19 cellular contexts compared by ENCODE assay signal in genomic region chr11:106070606-106071005, GRCh38. TPM values are rescaled to one million over a fixed set of nuclear protein-coding genes. Genes with fewer than 3 reads are reported as not detected.
A peak's percentile ranks its signal among the peaks of the same experiment; 100 is the strongest.
DNase-seq lines count a peak whose midpoint lies in the region; ATAC-seq, FAIRE-seq and TF ChIP-seq lines count a peak whose summit lies in the region.
"Had no signal": no experiment of that assay in that cellular context is flagged by ENCODE, and none has a peak within 500 bp of the region (broad histone marks: within the 10 kb centered on the region; RNA-seq: fewer than 3 reads in every experiment).

No MANE protein-coding gene starts in this region.

- H3K27ac Mint-ChIP-seq in CD4-positive, alpha-beta memory T cell = no peak overlapping the region
- H3K27ac Mint-ChIP-seq: CD14-positive monocyte; CD8-positive, alpha-beta memory T cell; HFFc6; IgD-negative memory B cell had no signal

- no peaks in the 10 kb centered on the region for H3K4me1 ChIP-seq in K562 (replicated peaks in 1 of 2; ENCODE audit: control insufficient read depth in 2 of 2, insufficient read depth in 2 of 2, low read length in 2 of 2)
- peaks cover 6% of the 10 kb centered on the region for H3K4me1 ChIP-seq in CD4-positive, alpha-beta memory T cell (ENCODE audit: insufficient read depth, low read length)

- H3K79me2 ChIP-seq in K562 (ENCODE audit: control insufficient read depth, insufficient read depth, low read length) = no peaks in the 10 kb centered on the region

- H3K27me3 Mint-ChIP-seq in CD4-positive, alpha-beta memory T cell = no peaks in the 10 kb centered on the region
- H3K27me3 Mint-ChIP-seq: IgD-negative memory B cell had no signal

- TF ChIP-seq RAD21 in K562 (CRISPR knock-in tag; conservative IDR thresholded peaks at IDR 0.05 in 1 of 2, IDR thresholded peaks at IDR 0.05 in 1 of 2) = no peak

- no peak overlapping the region for H3K4me2 ChIP-seq in K562 (ENCODE audit: insufficient read depth, low read length)

- TF ChIP-seq POLR2A in K562 (conservative IDR thresholded peaks at IDR 0.05) = no peak

- no peak overlapping the region for H3K27ac ChIP-seq in K562 (ENCODE audit: extremely low read depth, low read depth, low read length)
- H3K27ac ChIP-seq in CD4-positive, alpha-beta memory T cell (ENCODE audit: low read depth, low read length) = no peak overlapping the region
- H3K27ac ChIP-seq: HL-60 had no signal

- no peak overlapping the region for H2AFZ ChIP-seq in K562 (ENCODE audit: low read depth, low read length)

- TF ChIP-seq CTCF in AG10803 (conservative IDR thresholded peaks at IDR 0.05; ENCODE audit: low read length) = no peak
- no peak for TF ChIP-seq CTCF in K562 (IDR thresholded peaks at IDR 0.05 in 2 of 3, conservative IDR thresholded peaks at IDR 0.05 in 1 of 3; ENCODE audit: insufficient read depth in 2 of 3, low read depth in 1 of 3, low read length in 3 of 3)
- TF ChIP-seq CTCF in fibroblast of villous mesenchyme (IDR thresholded peaks at IDR 0.05; ENCODE audit: insufficient read depth, low read depth, low read length) = no peak

- ATAC-seq in K562 = no peak

- DNase-seq in AG10803 (ENCODE audit: low read depth) (peak; percentile 3), HCEC 1CT (peak; percentile 13), K562 (ENCODE audit: extremely low read depth in 1 of 4, low spot score in 3 of 4) (no peak), fibroblast of villous mesenchyme (ENCODE audit: low read depth) (peak; percentile 38), ACHN (no peak), SIG-M5 (lab: John Stamatoyannopoulos, UW) (no peak)
- DNase-seq in activated effector memory CD4-positive, alpha-beta T cell treated with Interleukin-2 at 50 U/mL for 16 hours = no peak
- DNase-seq in CD4-positive, alpha-beta memory T cell = no peak
- DNase-seq: Caco-2; CD8-positive, alpha-beta memory T cell; DND-41; GDM1; HFFc6 had no signal

- POLR2A ChIA-PET in K562 (lab: Yijun Ruan, JAX) = no interaction called here
- POLR2A ChIA-PET in CD4-positive, alpha-beta memory T cell (lab: Charles Lee; ENCODE audit: partially characterized antibody) = no interaction called here

- no TSS peak for BruUV-seq in K562 (replicated peaks; lab: Mats Ljungman, UMichigan)

- no peaks in the 10 kb centered on the region; the same call in 2 of the 3 replicates for H3K36me3 ChIP-seq in K562 (ENCODE audit: control insufficient read depth, insufficient read depth, low read length)
- no peaks in the 10 kb centered on the region for H3K36me3 ChIP-seq in CD4-positive, alpha-beta memory T cell (ENCODE audit: insufficient read depth, low read length)
- H3K36me3 ChIP-seq: HAP-1 had no signal

- 35% methylated on average over 3 of the region's 3 CpGs for WGBS in K562 (ENCODE audit: insufficient coverage, low coverage, missing lambda C conversion rate)

- no peak overlapping the region for H3K4me3 Mint-ChIP-seq in CD4-positive, alpha-beta memory T cell
- H3K4me3 Mint-ChIP-seq: CD14-positive monocyte; CD8-positive, alpha-beta memory T cell; HFFc6; IgD-negative memory B cell had no signal

- H3K27me3 ChIP-seq in K562 (ENCODE audit: control insufficient read depth in 2 of 2, insufficient read depth in 2 of 2, low read length in 2 of 2) = no peaks in the 10 kb centered on the region
- H3K27me3 ChIP-seq in CD4-positive, alpha-beta memory T cell (ENCODE audit: insufficient read depth, low read length) = no peaks in the 10 kb centered on the region

- H3K9me3 ChIP-seq in K562 (replicated peaks; ENCODE audit: control insufficient read depth, insufficient read depth, low read depth, low read length) = no peaks in the 10 kb centered on the region
- H3K9me3 ChIP-seq in CD4-positive, alpha-beta memory T cell (ENCODE audit: control insufficient read depth in 1 of 2, low read length in 2 of 2) = no peaks in the 10 kb centered on the region
- H3K9me3 ChIP-seq: Caco-2, HAP-1 had no signal

- H3K9me1 ChIP-seq in K562 (ENCODE audit: control insufficient read depth, insufficient read depth, low read length) = no peaks in the 10 kb centered on the region

- CTCF ChIA-PET in K562 (lab: Yijun Ruan, JAX; ENCODE audit: low intra/inter-chr PET ratio) = no interaction called here
- CTCF ChIA-PET in CD4-positive, alpha-beta memory T cell (lab: Charles Lee; ENCODE audit: partially characterized antibody) = no interaction called here

- H3K4me3 ChIP-seq in AG10803 (ENCODE audit: low read length) (no peak overlapping the region), K562 (no peak overlapping the region), fibroblast of villous mesenchyme (ENCODE audit: low read depth, low read length) (no peak overlapping the region)
- no peak overlapping the region for H3K4me3 ChIP-seq in CD4-positive, alpha-beta memory T cell (ENCODE audit: low read length in 2 of 2)
- H3K4me3 ChIP-seq: HAP-1 had no signal

- intact Hi-C loops in K562 (cut with micrococcal nuclease) = no loop called here
- intact Hi-C loops in CD4-positive, alpha-beta memory T cell (cut with micrococcal nuclease) = loop anchor here (10.0 kb wide), 1 partner anchor 1036 kb away; the partner anchor contains the start of gene CASP1

- H3K9ac ChIP-seq in K562 (ENCODE audit: insufficient read depth in 1 of 2, low read depth in 2 of 2, low read length in 2 of 2) = no peak overlapping the region

- no peaks in the 10 kb centered on the region for H3K9me3 Mint-ChIP-seq in CD4-positive, alpha-beta memory T cell
- H3K9me3 Mint-ChIP-seq: CD8-positive, alpha-beta memory T cell; HFFc6; IgD-negative memory B cell had no signal

- H3K36me3 Mint-ChIP-seq in CD4-positive, alpha-beta memory T cell = peaks cover 9 to 31% of the 10 kb centered on the region in 2 donors

- no peaks in the 10 kb centered on the region for H4K20me1 ChIP-seq in K562 (replicated peaks; ENCODE audit: control insufficient read depth, insufficient read depth, low read length)

- in situ Hi-C loops in K562 (cut with MboI) (no loop called here), ACHN (cut with HindIII; ENCODE audit: low pct_ligation_motif_present, low pct_unique_long_range_greater_than_20kb, low sequenced_read_pairs) (no loop called here)

- no peak for TF ChIP-seq EP300 in K562 (IDR thresholded peaks at IDR 0.05; ENCODE audit: low read length)

- no peak for FAIRE-seq in K562 (lab: Jason Lieb, UNC)
- FAIRE-seq: GM19239, H1 had no signal

- peaks cover 17 to 33% (median 21%) of the 10 kb centered on the region in 4 donors for H3K4me1 Mint-ChIP-seq in CD4-positive, alpha-beta memory T cell

RNA-seq across cellular contexts. Expression of gene KBTBD3, which starts 6.5 kb away (rescaled TPM):
- total RNA-seq in K562 (2011; cell fraction: chromatin; rRNA removed; ENCODE audit: low replicate concordance) = 7.4 and 15.5 TPM in 2 replicates
- 3.2 and 9.5 TPM in 2 replicates for total RNA-seq in K562 (2011; cell fraction: nucleolus; rRNA removed)
- 13.0 and 18.8 TPM in 2 replicates for total RNA-seq in K562 (2011; cell fraction: nucleoplasm; rRNA removed)
- total RNA-seq in K562 (2014; rRNA removed) = 4.2 and 7.8 TPM in 2 replicates
- 6.4 and 11.8 TPM in 2 replicates for total RNA-seq in K562 (2014; rRNA removed; fragmentation: Illumina TruSeq; extraction: Trizol)
- total RNA-seq in K562 (2015; rRNA removed; fragmentation: Illumina TruSeq; extraction: Trizol) = 4.9 and 5.7 TPM in 2 replicates
- 6.6 and 7.1 TPM in 2 replicates for total RNA-seq in K562 (2021)
- 12.7 and 17.4 TPM in 2 replicates for polyA plus RNA-seq in K562 (2011; rRNA removed)
- 1.2 and 2.0 TPM in 2 replicates for polyA plus RNA-seq in K562 (2011; cell fraction: cytosol; rRNA removed)
- 6.7 and 11.6 TPM in 2 replicates for polyA plus RNA-seq in K562 (2011; cell fraction: nucleus; rRNA removed)
- polyA plus RNA-seq in K562 (2012) = 4.7 and 6.1 TPM in 2 replicates
- polyA plus RNA-seq in K562 (2014; fragmentation: Illumina TruSeq; extraction: Trizol) = 4.6 and 5.1 TPM in 2 replicates
- 10 to 100 TPM; 28.2 to 31.2 TPM for polyA plus RNA-seq in K562 (2014; fragmentation: Nextera tagmentation; extraction: Ambion mirVana)
- polyA plus RNA-seq in K562 (2014; rRNA removed) = 4.3 and 6.7 TPM in 2 replicates
- polyA minus RNA-seq in K562 (2011; rRNA and poly(A)+ RNA removed) = 9.8 and 12.9 TPM in 2 replicates
- polyA minus RNA-seq in K562 (2011; cell fraction: cytosol; rRNA and poly(A)+ RNA removed) = 1.8 TPM in 1 of 2 replicates, not detected in the other
- 10.8 and 23.4 TPM in 2 replicates for polyA minus RNA-seq in K562 (2011; cell fraction: nucleus; rRNA and poly(A)+ RNA removed)
- total RNA-seq in fibroblast of villous mesenchyme = 2.6 and 3.9 TPM in 2 replicates
- 10 to 100 TPM; 14.4 to 18.6 TPM for total RNA-seq in CD4-positive, alpha-beta memory T cell
- 10 to 100 TPM in 1 of 2 donors, 1 to 10 TPM in 1; 10.0 TPM for polyA plus RNA-seq in CD4-positive, alpha-beta memory T cell

RNA-seq across cellular contexts. Expression of gene AASDHPPT, which starts 6.9 kb away (rescaled TPM):
- 14.6 and 24.1 TPM in 2 replicates for total RNA-seq in K562 (2011; cell fraction: chromatin; rRNA removed; ENCODE audit: low replicate concordance)
- total RNA-seq in K562 (2011; cell fraction: nucleolus; rRNA removed) = 17.2 and 17.6 TPM in 2 replicates
- total RNA-seq in K562 (2011; cell fraction: nucleoplasm; rRNA removed) = 18.5 and 25.4 TPM in 2 replicates
- total RNA-seq in K562 (2014; rRNA removed) (59.4 and 61.4 TPM in 2 replicates), K562 (2014; rRNA removed; fragmentation: Illumina TruSeq; extraction: Trizol) (73.1 and 78.9 TPM in 2 replicates), K562 (2015; rRNA removed; fragmentation: Illumina TruSeq; extraction: Trizol) (64.5 and 67.1 TPM in 2 replicates), K562 (2021) (59.7 and 69.0 TPM in 2 replicates), fibroblast of villous mesenchyme (47.7 and 72.5 TPM in 2 replicates)
- polyA plus RNA-seq in K562 (2011; rRNA removed) (46.5 and 69.4 TPM in 2 replicates), K562 (2014; fragmentation: Illumina TruSeq; extraction: Trizol) (56.3 and 61.8 TPM in 2 replicates), K562 (2014; fragmentation: Nextera tagmentation; extraction: Ambion mirVana) (100 to 1,000 TPM in 1 of 2 experiments, 10 to 100 TPM in 1; 96.2 to 115 TPM), K562 (2014; rRNA removed) (48.0 and 48.7 TPM in 2 replicates)
- 17.3 and 25.4 TPM in 2 replicates for polyA plus RNA-seq in K562 (2011; cell fraction: cytosol; rRNA removed)
- 18.9 and 19.1 TPM in 2 replicates for polyA plus RNA-seq in K562 (2011; cell fraction: nucleus; rRNA removed)
- 37.4 and 50.4 TPM in 2 replicates for polyA plus RNA-seq in K562 (2012)
- 55.1 and 58.5 TPM in 2 replicates for polyA minus RNA-seq in K562 (2011; rRNA and poly(A)+ RNA removed)
- polyA minus RNA-seq in K562 (2011; cell fraction: cytosol; rRNA and poly(A)+ RNA removed) = 40.6 and 47.0 TPM in 2 replicates
- polyA minus RNA-seq in K562 (2011; cell fraction: nucleus; rRNA and poly(A)+ RNA removed) = 33.9 and 46.9 TPM in 2 replicates
- 10 to 100 TPM; 39.1 to 39.9 TPM for total RNA-seq in CD4-positive, alpha-beta memory T cell
- polyA plus RNA-seq in CD4-positive, alpha-beta memory T cell = 10 to 100 TPM; 38.4 to 50.0 TPM

RNA-seq across cellular contexts. Expression of gene MSANTD4, which starts 48.6 kb away (rescaled TPM):
- total RNA-seq in K562 (2011; cell fraction: chromatin; rRNA removed; ENCODE audit: low replicate concordance) = 7.5 and 31.1 TPM in 2 replicates
- total RNA-seq in K562 (2011; cell fraction: nucleolus; rRNA removed) = 4.7 and 6.4 TPM in 2 replicates
- total RNA-seq in K562 (2011; cell fraction: nucleoplasm; rRNA removed) = 12.5 and 14.7 TPM in 2 replicates
- 10.2 and 12.2 TPM in 2 replicates for total RNA-seq in K562 (2014; rRNA removed)
- total RNA-seq in K562 (2014; rRNA removed; fragmentation: Illumina TruSeq; extraction: Trizol) = 16.4 and 18.2 TPM in 2 replicates
- total RNA-seq in K562 (2015; rRNA removed; fragmentation: Illumina TruSeq; extraction: Trizol) = 12.1 and 14.8 TPM in 2 replicates
- 9.2 and 9.9 TPM in 2 replicates for total RNA-seq in K562 (2021)
- polyA plus RNA-seq in K562 (2011; rRNA removed) = 7.4 and 9.7 TPM in 2 replicates
- polyA plus RNA-seq in K562 (2011; cell fraction: cytosol; rRNA removed) = 2.0 and 3.9 TPM in 2 replicates
- 7.3 and 8.1 TPM in 2 replicates for polyA plus RNA-seq in K562 (2011; cell fraction: nucleus; rRNA removed)
- 6.9 and 7.9 TPM in 2 replicates for polyA plus RNA-seq in K562 (2012)
- polyA plus RNA-seq in K562 (2014; fragmentation: Illumina TruSeq; extraction: Trizol) = 9.7 and 10.5 TPM in 2 replicates
- polyA plus RNA-seq in K562 (2014; fragmentation: Nextera tagmentation; extraction: Ambion mirVana) = 1 to 10 TPM; 5.0 to 6.6 TPM
- polyA plus RNA-seq in K562 (2014; rRNA removed) = 9.3 and 11.6 TPM in 2 replicates
- polyA minus RNA-seq in K562 (2011; rRNA and poly(A)+ RNA removed) = 13.9 and 16.8 TPM in 2 replicates
- polyA minus RNA-seq in K562 (2011; cell fraction: cytosol; rRNA and poly(A)+ RNA removed) = 5.2 TPM in 2 replicates
- 11.3 and 19.5 TPM in 2 replicates for polyA minus RNA-seq in K562 (2011; cell fraction: nucleus; rRNA and poly(A)+ RNA removed)
- 37.4 and 46.6 TPM in 2 replicates for total RNA-seq in fibroblast of villous mesenchyme
- 10 to 100 TPM; 23.0 to 24.7 TPM for total RNA-seq in CD4-positive, alpha-beta memory T cell
- polyA plus RNA-seq in CD4-positive, alpha-beta memory T cell = 1 to 10 TPM; 6.3 to 9.1 TPM

Comparison
In these comparisons a context has a peak if more than half of its experiments do, and no peak if none do; other contexts are left out.
1. DNase-seq: peak in AG10803 (single experiment), HCEC 1CT (single experiment) and fibroblast of villous mesenchyme (single experiment); none in K562 (0 of 4), activated effector memory CD4-positive, alpha-beta T cell treated with Interleukin-2 at 50 U/mL for 16 hours (single experiment), ACHN (single experiment), SIG-M5 (single experiment) and CD4-positive, alpha-beta memory T cell (0 of 5).